In genomic region chr13:19154843-19155242, GRCh38 we compare ENCODE assay signal across 21 cellular contexts. TPM values are rescaled to one million over a fixed set of nuclear protein-coding genes. Genes with fewer than 3 reads are reported as not detected.
DNase-seq lines count a peak whose midpoint lies in the region; ATAC-seq and TF ChIP-seq lines count a peak whose summit lies in the region.
"Had no signal": no experiment of that assay in that cellular context is flagged by ENCODE, and none has a peak within 500 bp of the region (broad histone marks: within the 10 kb centered on the region; RNA-seq: fewer than 3 reads in every experiment).

No MANE protein-coding gene starts in this region.

- H3K27me3 ChIP-seq in BLaER1 (no peaks in the 10 kb centered on the region), H7 (ENCODE audit: control insufficient read depth, insufficient read depth, low read length) (no peaks in the 10 kb centered on the region), stomach (no peaks in the 10 kb centered on the region), aorta (ENCODE audit: control insufficient read depth in 1 of 2, insufficient read depth in 2 of 2, low read length in 1 of 2) (no peaks in the 10 kb centered on the region)
- H3K27me3 ChIP-seq in BLaER1 treated with 17β-estradiol and CSF1 and Interleukin-3, amounts not matched to agents 10 nM and 100 nM = no peaks in the 10 kb centered on the region
- H3K27me3 ChIP-seq: BE2C had no signal

- 62 to 79% (median 69%) methylated on average over 4 to 7 of the region's 7 CpGs for WGBS in stomach, 5 donors
- 72 to 75% methylated on average over 7 of the region's 7 CpGs for WGBS in aorta, 2 donors

- H3K4me1 ChIP-seq in BLaER1 = peaks cover 10% of the 10 kb centered on the region
- H3K4me1 ChIP-seq in BLaER1 treated with 17β-estradiol and CSF1 and Interleukin-3, amounts not matched to agents 10 nM and 100 nM = peaks cover 8 to 12% (median 10%) of the 10 kb centered on the region in 10 experiments; a peak in 19 of 20 replicates
- no peaks in the 10 kb centered on the region for H3K4me1 ChIP-seq in stomach
- no peaks in the 10 kb centered on the region for H3K4me1 ChIP-seq in aorta (ENCODE audit: control insufficient read depth in 1 of 2, insufficient read depth in 2 of 2, low read length in 2 of 2)
- H3K4me1 ChIP-seq: BE2C, Caco-2 had no signal

- H4K20me1 ChIP-seq in BLaER1 = no peaks in the 10 kb centered on the region
- H4K20me1 ChIP-seq in BLaER1 treated with 17β-estradiol and CSF1 and Interleukin-3, amounts not matched to agents 10 nM and 100 nM = no peaks in the 10 kb centered on the region

- H3K9me3 ChIP-seq in BLaER1 (no peaks in the 10 kb centered on the region), stomach (peaks cover 0 to 34% (median 5%) of the 10 kb centered on the region in 4 donors), aorta (ENCODE audit: control insufficient read depth, low read length) (no peaks in the 10 kb centered on the region)
- peaks cover 0 to 4% (median 0%) of the 10 kb centered on the region in 11 experiments; a peak in 1 of 22 replicates for H3K9me3 ChIP-seq in BLaER1 treated with 17β-estradiol and CSF1 and Interleukin-3, amounts not matched to agents 10 nM and 100 nM (replicated peaks in 1 of 11)
- H3K9me3 ChIP-seq: Caco-2 had no signal

- no peak for TF ChIP-seq EP300 in stomach (IDR thresholded peaks at IDR 0.05)

- peak overlapping the region; percentile 35 for H3K4me2 ChIP-seq in BLaER1
- H3K4me2 ChIP-seq in BLaER1 treated with 17β-estradiol and CSF1 and Interleukin-3, amounts not matched to agents 10 nM and 100 nM = peak overlapping the region in 10 of 11 experiments; percentile 10 to 52 (median 35); a peak in 16 of 22 replicates

- no peak for ATAC-seq in HG02610 (IDR thresholded peaks at IDR 0.05; ENCODE audit: unreplicated experiment)
- no peak for ATAC-seq in aorta (ENCODE audit: low FRiP score)

- TF ChIP-seq CTCF in stomach (IDR thresholded peaks at IDR 0.05) = no peak

- H3K4me3 ChIP-seq in BLaER1 = no peak overlapping the region
- no peak overlapping the region for H3K4me3 ChIP-seq in BLaER1 treated with 17β-estradiol and CSF1 and Interleukin-3, amounts not matched to agents 10 nM and 100 nM
- H3K4me3 ChIP-seq in H7 (ENCODE audit: insufficient read depth, low read depth, low read length) = no peak overlapping the region
- no peak overlapping the region for H3K4me3 ChIP-seq in stomach
- no peak overlapping the region for H3K4me3 ChIP-seq in aorta (ENCODE audit: low read length in 2 of 2)

- peak; percentile 10 for DNase-seq in H7
- peak; percentile 20 for DNase-seq in stomach
- DNase-seq in aorta = no peak
- DNase-seq in midbrain (lab: John Stamatoyannopoulos, UW) = no peak
- no peak for DNase-seq in COLO829 (ENCODE audit: low spot score)
- DNase-seq: 8988T; ACHN; BE2C; C1 segment of cervical spinal cord; Calu3; CD4-positive, alpha-beta memory T cell; CD8-positive, alpha-beta memory T cell; DMS79 treated with DMSO at 0.1 percent for 48 hours had no signal

- H3K9ac ChIP-seq in BLaER1 = no peak overlapping the region
- no peak overlapping the region for H3K9ac ChIP-seq in BLaER1 treated with 17β-estradiol and CSF1 and Interleukin-3, amounts not matched to agents 10 nM and 100 nM

- no peak for TF ChIP-seq POLR2A in stomach (IDR thresholded peaks at IDR 0.05)

- no peaks in the 10 kb centered on the region for H3K36me3 ChIP-seq in BLaER1
- H3K36me3 ChIP-seq in BLaER1 treated with 17β-estradiol and CSF1 and Interleukin-3, amounts not matched to agents 10 nM and 100 nM = no peaks in the 10 kb centered on the region
- no peaks in the 10 kb centered on the region for H3K36me3 ChIP-seq in H7 (replicated peaks; ENCODE audit: control insufficient read depth, insufficient read depth, low read length)
- no peaks in the 10 kb centered on the region for H3K36me3 ChIP-seq in stomach
- H3K36me3 ChIP-seq in aorta (ENCODE audit: control insufficient read depth in 1 of 2, insufficient read depth in 2 of 2, low read length in 1 of 2) = no peaks in the 10 kb centered on the region
- H3K36me3 ChIP-seq: BE2C had no signal

- intact Hi-C loops in stomach (cut with DNase I; ENCODE audit: low total_unique reads) (no loop called here), aorta (cut with DNase I) (no loop called here)

- H3K27ac ChIP-seq in BLaER1 (peak overlapping the region; percentile 35; the same call in 1 of the 2 replicates), stomach (no peak overlapping the region), aorta (ENCODE audit: low read depth in 1 of 2, low read length in 2 of 2) (no peak overlapping the region)
- H3K27ac ChIP-seq in BLaER1 treated with 17β-estradiol and CSF1 and Interleukin-3, amounts not matched to agents 10 nM and 100 nM = no peak overlapping the region; a peak in 2 of 22 replicates

RNA-seq across cellular contexts. Expression of gene TUBA3C, which starts 26.8 kb away (rescaled TPM):
- total RNA-seq in H7 (2014; rRNA removed; shearing (Covaris generic)) = not detected in 2 replicates
- total RNA-seq in stomach (not detected), aorta (not detected)
- polyA plus RNA-seq in stomach (under 1 TPM in 2 of 3 donors, not detected in 1; 0.13 to 0.25 TPM), aorta (not detected)
- total RNA-seq: A673; Caco-2; Calu3; CD4-positive, alpha-beta memory T cell; CD4-positive, CD25-positive, alpha-beta regulatory T cell; CD8-positive, alpha-beta memory T cell had no signal
- polyA plus RNA-seq: AG04450; CD14-positive monocyte; CD4-positive, alpha-beta memory T cell; CD4-positive, CD25-positive, alpha-beta regulatory T cell; CD8-positive, alpha-beta memory T cell had no signal

Comparison
In these comparisons a context has a peak if more than half of its experiments do, and no peak if none do; other contexts are left out.
1. DNase-seq: peak in H7 (single experiment) and stomach (single experiment); none in aorta (0 of 2), midbrain (single experiment) and COLO829 (single experiment).